8 cellular contexts compared by ENCODE assay signal in the genomic region with DNA sequence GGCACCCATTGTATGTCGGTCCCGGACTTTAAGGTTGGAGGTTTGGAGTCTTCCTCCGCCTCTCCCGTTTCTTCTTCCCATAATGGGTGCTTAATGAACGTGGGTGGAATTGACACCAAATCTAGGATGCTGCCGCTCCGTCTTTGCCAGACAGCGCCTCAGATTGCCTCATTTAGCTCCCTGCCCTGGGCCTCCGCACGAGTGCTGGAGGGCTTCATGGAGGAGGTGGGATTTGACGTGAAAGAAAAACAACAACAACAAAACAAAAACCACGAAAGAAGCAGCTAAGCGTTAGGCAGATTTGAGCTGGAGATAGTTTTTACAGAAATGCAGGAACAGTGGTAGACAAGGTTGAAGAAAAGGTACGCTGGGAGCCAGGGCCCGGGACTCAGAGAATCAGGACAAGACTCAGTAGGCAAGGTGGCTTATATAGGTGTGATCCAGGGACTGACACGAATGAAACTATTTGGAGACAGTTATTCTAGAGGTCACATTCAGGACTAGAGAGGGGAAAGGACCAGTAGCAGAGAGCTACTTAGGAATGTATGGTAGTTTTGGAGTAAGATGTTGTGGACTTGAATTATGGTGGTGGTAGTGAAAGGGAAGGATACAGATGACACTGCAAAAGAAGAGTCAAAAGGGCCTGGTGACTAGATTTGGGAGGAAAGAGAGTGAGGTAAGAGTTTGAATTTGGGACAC.
A peak's percentile ranks its signal among the peaks of the same experiment; 100 is the strongest.
DNase-seq lines count a peak whose midpoint lies in the region; ATAC-seq and TF ChIP-seq lines count a peak whose summit lies in the region.

No MANE protein-coding gene starts in this region.

- H3K27me3 ChIP-seq in NT2/D1 (ENCODE audit: insufficient read depth, insufficient read length) (no peaks in the 10 kb centered on the region), neutrophil (no peaks in the 10 kb centered on the region)

- H3K4me1 ChIP-seq in NT2/D1 (ENCODE audit: insufficient read depth, insufficient read length) (no peaks in the 10 kb centered on the region), neutrophil (ENCODE audit: control insufficient read depth in 1 of 2, insufficient read depth in 1 of 2, low read depth in 1 of 2, low read length in 1 of 2) (peaks cover 13 to 14% of the 10 kb centered on the region in 2 experiments)

- ATAC-seq in GM21360 (IDR thresholded peaks at IDR 0.05; ENCODE audit: unreplicated experiment) = peak; percentile 2

- H3K9me3 ChIP-seq in NT2/D1 (ENCODE audit: insufficient read depth, low read length) = no peaks in the 10 kb centered on the region
- H3K9me3 ChIP-seq in neutrophil = no peaks in the 10 kb centered on the region

- H3K27ac ChIP-seq in C4-2B = peak overlapping the region; percentile 81
- H3K27ac ChIP-seq in epithelial cell of prostate = peak overlapping the region; percentile 83
- peak overlapping the region; percentile 80 for H3K27ac ChIP-seq in neutrophil

- H3K4me3 ChIP-seq in NT2/D1 (ENCODE audit: insufficient read length, low read depth) = peak overlapping the region; percentile 99
- H3K4me3 ChIP-seq in neutrophil (ENCODE audit: low read depth in 1 of 2, low read length in 1 of 2) = peak overlapping the region; percentile 86 to 89

- no peak for TF ChIP-seq CTCF in C4-2B (conservative IDR thresholded peaks at IDR 0.05)
- TF ChIP-seq CTCF in neutrophil (IDR thresholded peaks at IDR 0.05) = no peak

- peak overlapping the region; percentile 99 for H3K9ac ChIP-seq in NT2/D1 (ENCODE audit: insufficient read length, low read depth)

- DNase-seq in NT2/D1 (ENCODE audit: low read depth, low spot score) (no peak), epithelial cell of prostate (ENCODE audit: low read depth, low spot score) (no peak), D341Med (ENCODE audit: low spot score) (no peak), SKM-1 treated with dmso at 0.1 percent for 144 hours (lab: John Stamatoyannopoulos, UW; ENCODE audit: unreplicated experiment) (no peak), SHP77 treated with DMSO at 0.1 percent for 48 hours (lab: John Stamatoyannopoulos, UW) (no peak)

- H3K36me3 ChIP-seq in NT2/D1 (ENCODE audit: insufficient read depth, insufficient read length, low read length) (peaks cover 14% of the 10 kb centered on the region), neutrophil (no peaks in the 10 kb centered on the region)
